20 cellular contexts compared by ENCODE assay signal in genomic region chr3:160904691-160905090, GRCh38.
DNase-seq lines count a peak whose midpoint lies in the region; ATAC-seq, FAIRE-seq and TF ChIP-seq lines count a peak whose summit lies in the region.
"Had no signal": no experiment of that assay in that cellular context is flagged by ENCODE, and none has a peak within 500 bp of the region (broad histone marks: within the 10 kb centered on the region; RNA-seq: fewer than 3 reads in every experiment).

No MANE protein-coding gene starts in this region.

- no peaks in the 10 kb centered on the region for H3K36me3 ChIP-seq in psoas muscle (ENCODE audit: insufficient read depth in 1 of 2, low read depth in 1 of 2)
- H3K36me3 ChIP-seq: BLaER1 treated with 17β-estradiol and CSF1 and Interleukin-3, amounts not matched to agents 10 nM and 100 nM had no signal

- DNase-seq in middle frontal gyrus (ENCODE audit: extremely low spot score, low spot score) (peak; percentile 19), psoas muscle (no peak), HTR-8/SVneo (ENCODE audit: insufficient read length, low spot score) (no peak)
- DNase-seq in stimulated activated CD4-positive, alpha-beta T cell treated with anti-CD3 and anti-CD28 coated beads, Interleukin-4, amount 100 ng/mL, for 4 hours: no peak
- DNase-seq: 8988T; ACHN; AML-193; Caco-2; Calu3; CD4-positive, alpha-beta T cell; CD8-positive, alpha-beta T cell; DMS79 treated with DMSO at 0.1 percent for 48 hours; GF-D8 had no signal

- H3K27ac ChIP-seq in psoas muscle: no peak overlapping the region
- H3K27ac ChIP-seq: BLaER1 treated with 17β-estradiol and CSF1 and Interleukin-3, amounts not matched to agents 10 nM and 100 nM; C4-2B had no signal

- ATAC-seq in psoas muscle (peak in 3 of 4 donors; percentile 53 to 71 (median 62)), HG03108 (IDR thresholded peaks at IDR 0.05; ENCODE audit: unreplicated experiment) (no peak)
- ATAC-seq: CD8-positive, alpha-beta T cell had no signal

- no peak overlapping the region for H3K4me3 ChIP-seq in psoas muscle
- H3K4me3 ChIP-seq: BLaER1 treated with 17β-estradiol and CSF1 and Interleukin-3, amounts not matched to agents 10 nM and 100 nM had no signal

- no peak for TF ChIP-seq CTCF in psoas muscle (IDR thresholded peaks at IDR 0.05)

- 59 to 77% (median 72%) methylated on average over 2 of the region's 2 CpGs for whole genome bisulfite sequencing in psoas muscle, 3 donors

- intact Hi-C loops in psoas muscle (cut with DNase I): no loop called here

- H3K4me1 ChIP-seq in psoas muscle: peaks cover 4% of the 10 kb centered on the region
- H3K4me1 ChIP-seq: BLaER1 treated with 17β-estradiol and CSF1 and Interleukin-3, amounts not matched to agents 10 nM and 100 nM; Caco-2 had no signal

- no peak for FAIRE-seq in HTR-8/SVneo (lab: Jason Lieb, UNC)
- FAIRE-seq: A204.1, G401.6, GM12891, GM19239 had no signal

- no peaks in the 10 kb centered on the region for H3K9me3 ChIP-seq in psoas muscle
- H3K9me3 ChIP-seq: Caco-2 had no signal

- H3K27me3 ChIP-seq in psoas muscle (ENCODE audit: insufficient read depth in 3 of 3, low read length in 2 of 3): no peaks in the 10 kb centered on the region
- H3K27me3 ChIP-seq: BLaER1 treated with 17β-estradiol and CSF1 and Interleukin-3, amounts not matched to agents 10 nM and 100 nM had no signal
